8 cellular contexts compared by ENCODE assay signal in the genomic region with DNA sequence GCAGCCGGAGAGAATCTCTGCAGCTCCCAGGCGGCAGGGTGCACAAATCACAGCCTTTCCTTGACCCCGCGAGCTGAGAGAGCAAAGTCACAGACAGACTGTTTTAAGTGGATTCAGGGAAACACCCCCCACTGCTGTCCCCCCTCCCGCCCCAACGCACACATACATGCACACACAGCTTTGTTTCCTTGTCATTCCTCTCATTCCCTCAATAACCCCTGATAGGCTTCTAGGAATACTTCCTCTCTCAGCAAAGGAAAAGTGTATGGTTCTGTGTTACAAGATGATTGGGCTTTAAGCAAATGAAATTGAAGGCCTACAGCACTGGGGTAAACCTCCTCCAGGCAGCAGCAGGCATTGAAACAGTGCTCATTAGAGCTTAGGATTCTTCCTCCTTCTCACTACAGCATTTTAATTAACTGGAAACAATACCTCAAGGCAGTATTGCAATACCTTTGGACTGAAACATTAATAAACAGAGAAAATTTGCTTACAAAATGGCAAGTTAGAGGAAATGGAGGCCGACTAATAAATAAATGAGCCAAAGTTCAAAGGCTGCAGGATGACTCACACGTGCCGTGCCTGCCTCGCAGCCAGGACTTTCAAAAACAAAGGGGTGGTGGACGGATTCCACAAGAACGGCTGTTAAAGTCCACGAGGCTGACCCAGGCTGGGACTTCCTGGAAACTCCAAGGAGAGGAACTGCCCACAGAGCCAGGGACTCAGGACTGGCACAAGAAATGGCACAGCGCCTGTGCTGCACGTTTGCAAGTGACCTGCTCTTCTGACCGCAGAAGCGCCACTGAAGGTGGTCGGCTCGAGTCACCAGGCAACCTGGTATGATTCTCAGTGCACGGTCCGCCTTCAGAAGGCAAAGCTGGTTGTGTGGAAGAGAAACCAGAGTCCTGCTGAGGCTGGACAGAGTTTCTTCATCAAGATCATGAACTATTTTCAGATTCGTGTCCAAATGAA.
A peak's percentile ranks its signal among the peaks of the same experiment; 100 is the strongest.
DNase-seq lines count a peak whose midpoint lies in the region; ATAC-seq and TF ChIP-seq lines count a peak whose summit lies in the region.

No MANE protein-coding gene starts in this region.

- ATAC-seq in GM23338 (no peak; the same call in 1 of the 3 replicates), HG02610 (IDR thresholded peaks at IDR 0.05; ENCODE audit: unreplicated experiment) (no peak)

- no peaks in the 10 kb centered on the region for H3K36me3 Mint-ChIP-seq in GM23338 (ENCODE audit: low read depth)

- H3K4me2 ChIP-seq in GM23338 (no peak overlapping the region), parathyroid adenoma (ENCODE audit: low read length) (peak overlapping the region; percentile 18)

- no peaks in the 10 kb centered on the region for H3K9me3 Mint-ChIP-seq in GM23338

- TF ChIP-seq CTCF in GM23338 (conservative IDR thresholded peaks at IDR 0.05; ENCODE audit: low read depth in 2 of 2) (no peak), parathyroid adenoma (IDR thresholded peaks at IDR 0.05) (no peak)

- no peak overlapping the region; the same call in 1 of the 2 replicates for H3K27ac ChIP-seq in GM23338 (ENCODE audit: low read depth)
- no peak overlapping the region for H3K27ac ChIP-seq in parathyroid adenoma

- no peak overlapping the region; the same call in 2 of the 3 replicates for H3K4me3 Mint-ChIP-seq in GM23338

- peaks cover 13% of the 10 kb centered on the region for H3K27me3 Mint-ChIP-seq in GM23338 (ENCODE audit: insufficient read depth, low read depth, poor library complexity)

- H3K9me3 ChIP-seq in parathyroid adenoma (ENCODE audit: control insufficient read depth, low read length), result no peaks in the 10 kb centered on the region

- no peaks in the 10 kb centered on the region for H3F3A ChIP-seq in GM23338 (replicated peaks; ENCODE audit: low read depth)

- H3K4me3 ChIP-seq in GM23338, result no peak overlapping the region
- H3K4me3 ChIP-seq in parathyroid adenoma (ENCODE audit: low read depth, low read length), result no peak overlapping the region

- no peak overlapping the region for H3K27ac Mint-ChIP-seq in GM23338

- peaks cover 16% of the 10 kb centered on the region for H3K4me1 Mint-ChIP-seq in GM23338

- no peaks in the 10 kb centered on the region for H4K20me1 ChIP-seq in GM23338 (replicated peaks; ENCODE audit: insufficient read depth)

- H3K36me3 ChIP-seq in GM23338 (ENCODE audit: insufficient read depth), result no peaks in the 10 kb centered on the region
- H3K36me3 ChIP-seq in parathyroid adenoma (ENCODE audit: control insufficient read depth, insufficient read depth, low read length), result no peaks in the 10 kb centered on the region

- H3K9me2 ChIP-seq in GM23338 (ENCODE audit: insufficient read depth), result no peaks in the 10 kb centered on the region

- peak overlapping the region; percentile 87 for H2AFZ ChIP-seq in GM23338
- no peak overlapping the region for H2AFZ ChIP-seq in parathyroid adenoma

- H3K27me3 ChIP-seq in GM23338 (ENCODE audit: insufficient read depth) (no peaks in the 10 kb centered on the region), parathyroid adenoma (ENCODE audit: control insufficient read depth, insufficient read depth, low read length) (no peaks in the 10 kb centered on the region)

- peaks cover 4% of the 10 kb centered on the region; the same call in 1 of the 2 replicates for H3K4me1 ChIP-seq in GM23338 (ENCODE audit: insufficient read depth)
- no peaks in the 10 kb centered on the region for H3K4me1 ChIP-seq in parathyroid adenoma

- H3K9ac ChIP-seq in parathyroid adenoma, result no peak overlapping the region

- DNase-seq in GM23338 (ENCODE audit: low spot score) (no peak), SW480 (ENCODE audit: low spot score) (peak; percentile 85), fibroblast of peridontal ligament (ENCODE audit: extremely low read depth) (peak; percentile 61), NAMALWA (ENCODE audit: low spot score) (no peak), cerebellum (ENCODE audit: low spot score) (no peak)
- no peak for DNase-seq in activated CD4-positive, CD25-positive, alpha-beta regulatory T cell (lab: John Stamatoyannopoulos, UW)

- H3K79me2 ChIP-seq in GM23338 (replicated peaks; ENCODE audit: insufficient read depth), result no peaks in the 10 kb centered on the region
- no peaks in the 10 kb centered on the region for H3K79me2 ChIP-seq in parathyroid adenoma

TF ChIP-seq in GM23338, 12 proteins besides CTCF, POLR2A, EP300 and RAD21 (continues in another document):
- TF ChIP-seq STAT1 (IDR thresholded peaks at IDR 0.05; ENCODE audit: unreplicated experiment) (no peak), ZNF331 (CRISPR knock-in tag; IDR thresholded peaks at IDR 0.05; ENCODE audit: low read depth) (no peak), CREB1 (CRISPR knock-in tag; IDR thresholded peaks at IDR 0.05; ENCODE audit: low read depth) (no peak), ZNF114 (CRISPR knock-in tag; IDR thresholded peaks at IDR 0.05) (no peak), POLR2AphosphoS5 (IDR thresholded peaks at IDR 0.05; ENCODE audit: low read depth) (no peak), JUNB (IDR thresholded peaks at IDR 0.05; ENCODE audit: unreplicated experiment) (no peak)
- TF ChIP-seq, protein P1, sequence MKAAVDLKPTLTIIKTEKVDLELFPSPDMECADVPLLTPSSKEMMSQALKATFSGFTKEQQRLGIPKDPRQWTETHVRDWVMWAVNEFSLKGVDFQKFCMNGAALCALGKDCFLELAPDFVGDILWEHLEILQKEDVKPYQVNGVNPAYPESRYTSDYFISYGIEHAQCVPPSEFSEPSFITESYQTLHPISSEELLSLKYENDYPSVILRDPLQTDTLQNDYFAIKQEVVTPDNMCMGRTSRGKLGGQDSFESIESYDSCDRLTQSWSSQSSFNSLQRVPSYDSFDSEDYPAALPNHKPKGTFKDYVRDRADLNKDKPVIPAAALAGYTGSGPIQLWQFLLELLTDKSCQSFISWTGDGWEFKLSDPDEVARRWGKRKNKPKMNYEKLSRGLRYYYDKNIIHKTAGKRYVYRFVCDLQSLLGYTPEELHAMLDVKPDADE (IDR thresholded peaks at IDR 0.05), result no peak
- TF ChIP-seq, protein P2, sequence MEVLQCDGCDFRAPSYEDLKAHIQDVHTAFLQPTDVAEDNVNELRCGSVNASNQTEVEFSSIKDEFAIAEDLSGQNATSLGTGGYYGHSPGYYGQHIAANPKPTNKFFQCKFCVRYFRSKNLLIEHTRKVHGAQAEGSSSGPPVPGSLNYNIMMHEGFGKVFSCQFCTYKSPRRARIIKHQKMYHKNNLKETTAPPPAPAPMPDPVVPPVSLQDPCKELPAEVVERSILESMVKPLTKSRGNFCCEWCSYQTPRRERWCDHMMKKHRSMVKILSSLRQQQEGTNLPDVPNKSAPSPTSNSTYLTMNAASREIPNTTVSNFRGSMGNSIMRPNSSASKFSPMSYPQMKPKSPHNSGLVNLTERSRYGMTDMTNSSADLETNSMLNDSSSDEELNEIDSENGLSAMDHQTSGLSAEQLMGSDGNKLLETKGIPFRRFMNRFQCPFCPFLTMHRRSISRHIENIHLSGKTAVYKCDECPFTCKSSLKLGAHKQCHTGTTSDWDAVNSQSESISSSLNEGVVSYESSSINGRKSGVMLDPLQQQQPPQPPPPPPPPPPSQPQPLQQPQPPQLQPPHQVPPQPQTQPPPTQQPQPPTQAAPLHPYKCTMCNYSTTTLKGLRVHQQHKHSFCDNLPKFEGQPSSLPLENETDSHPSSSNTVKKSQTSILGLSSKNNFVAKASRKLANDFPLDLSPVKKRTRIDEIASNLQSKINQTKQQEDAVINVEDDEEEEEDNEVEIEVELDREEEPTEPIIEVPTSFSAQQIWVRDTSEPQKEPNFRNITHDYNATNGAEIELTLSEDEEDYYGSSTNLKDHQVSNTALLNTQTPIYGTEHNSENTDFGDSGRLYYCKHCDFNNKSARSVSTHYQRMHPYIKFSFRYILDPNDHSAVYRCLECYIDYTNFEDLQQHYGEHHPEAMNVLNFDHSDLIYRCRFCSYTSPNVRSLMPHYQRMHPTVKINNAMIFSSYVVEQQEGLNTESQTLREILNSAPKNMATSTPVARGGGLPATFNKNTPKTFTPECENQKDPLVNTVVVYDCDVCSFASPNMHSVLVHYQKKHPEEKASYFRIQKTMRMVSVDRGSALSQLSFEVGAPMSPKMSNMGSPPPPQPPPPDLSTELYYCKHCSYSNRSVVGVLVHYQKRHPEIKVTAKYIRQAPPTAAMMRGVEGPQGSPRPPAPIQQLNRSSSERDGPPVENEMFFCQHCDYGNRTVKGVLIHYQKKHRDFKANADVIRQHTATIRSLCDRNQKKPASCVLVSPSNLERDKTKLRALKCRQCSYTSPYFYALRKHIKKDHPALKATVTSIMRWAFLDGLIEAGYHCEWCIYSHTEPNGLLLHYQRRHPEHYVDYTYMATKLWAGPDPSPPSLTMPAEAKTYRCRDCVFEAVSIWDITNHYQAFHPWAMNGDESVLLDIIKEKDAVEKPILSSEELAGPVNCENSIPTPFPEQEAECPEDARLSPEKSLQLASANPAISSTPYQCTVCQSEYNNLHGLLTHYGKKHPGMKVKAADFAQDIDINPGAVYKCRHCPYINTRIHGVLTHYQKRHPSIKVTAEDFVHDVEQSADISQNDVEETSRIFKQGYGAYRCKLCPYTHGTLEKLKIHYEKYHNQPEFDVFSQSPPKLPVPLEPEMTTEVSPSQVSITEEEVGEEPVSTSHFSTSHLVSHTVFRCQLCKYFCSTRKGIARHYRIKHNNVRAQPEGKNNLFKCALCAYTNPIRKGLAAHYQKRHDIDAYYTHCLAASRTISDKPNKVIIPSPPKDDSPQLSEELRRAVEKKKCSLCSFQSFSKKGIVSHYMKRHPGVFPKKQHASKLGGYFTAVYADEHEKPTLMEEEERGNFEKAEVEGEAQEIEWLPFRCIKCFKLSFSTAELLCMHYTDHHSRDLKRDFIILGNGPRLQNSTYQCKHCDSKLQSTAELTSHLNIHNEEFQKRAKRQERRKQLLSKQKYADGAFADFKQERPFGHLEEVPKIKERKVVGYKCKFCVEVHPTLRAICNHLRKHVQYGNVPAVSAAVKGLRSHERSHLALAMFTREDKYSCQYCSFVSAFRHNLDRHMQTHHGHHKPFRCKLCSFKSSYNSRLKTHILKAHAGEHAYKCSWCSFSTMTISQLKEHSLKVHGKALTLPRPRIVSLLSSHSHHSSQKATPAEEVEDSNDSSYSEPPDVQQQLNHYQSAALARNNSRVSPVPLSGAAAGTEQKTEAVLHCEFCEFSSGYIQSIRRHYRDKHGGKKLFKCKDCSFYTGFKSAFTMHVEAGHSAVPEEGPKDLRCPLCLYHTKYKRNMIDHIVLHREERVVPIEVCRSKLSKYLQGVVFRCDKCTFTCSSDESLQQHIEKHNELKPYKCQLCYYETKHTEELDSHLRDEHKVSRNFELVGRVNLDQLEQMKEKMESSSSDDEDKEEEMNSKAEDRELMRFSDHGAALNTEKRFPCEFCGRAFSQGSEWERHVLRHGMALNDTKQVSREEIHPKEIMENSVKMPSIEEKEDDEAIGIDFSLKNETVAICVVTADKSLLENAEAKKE (CRISPR knock-in tag; IDR thresholded peaks at IDR 0.05), result no peak

Comparison
In these comparisons a context has a peak if more than half of its experiments do, and no peak if none do; other contexts are left out.
1. DNase-seq: peak in SW480 (single experiment) and fibroblast of peridontal ligament (single experiment); none in GM23338 (single experiment), activated CD4-positive, CD25-positive, alpha-beta regulatory T cell (0 of 4), NAMALWA (single experiment) and cerebellum (single experiment).